1 cellular context compared by ENCODE assay signal in the genomic region with DNA sequence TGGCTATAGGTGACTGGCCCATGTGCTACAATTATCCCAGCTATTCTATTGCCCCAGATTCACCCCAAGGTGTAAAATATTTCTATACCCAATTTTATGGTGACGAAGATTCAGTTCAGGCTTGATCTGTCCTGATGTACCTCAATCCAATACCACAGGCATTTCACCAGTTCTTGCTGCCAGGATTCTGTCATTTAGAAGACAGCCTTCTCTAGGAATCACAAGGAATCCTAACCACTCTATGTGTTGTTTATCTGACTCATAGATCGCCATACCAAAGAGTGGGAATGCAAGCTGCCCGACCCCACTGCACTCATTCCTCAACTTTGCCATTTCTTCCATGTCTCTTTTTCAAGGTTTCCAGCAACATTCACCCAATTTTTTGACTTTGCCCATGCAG.
TF ChIP-seq lines count a peak whose summit lies in the region.

No MANE protein-coding gene starts in this region.

TF ChIP-seq in GM23338, 12 proteins besides CTCF, POLR2A, EP300 and RAD21 (continued from another document):
- TF ChIP-seq, protein P1, sequence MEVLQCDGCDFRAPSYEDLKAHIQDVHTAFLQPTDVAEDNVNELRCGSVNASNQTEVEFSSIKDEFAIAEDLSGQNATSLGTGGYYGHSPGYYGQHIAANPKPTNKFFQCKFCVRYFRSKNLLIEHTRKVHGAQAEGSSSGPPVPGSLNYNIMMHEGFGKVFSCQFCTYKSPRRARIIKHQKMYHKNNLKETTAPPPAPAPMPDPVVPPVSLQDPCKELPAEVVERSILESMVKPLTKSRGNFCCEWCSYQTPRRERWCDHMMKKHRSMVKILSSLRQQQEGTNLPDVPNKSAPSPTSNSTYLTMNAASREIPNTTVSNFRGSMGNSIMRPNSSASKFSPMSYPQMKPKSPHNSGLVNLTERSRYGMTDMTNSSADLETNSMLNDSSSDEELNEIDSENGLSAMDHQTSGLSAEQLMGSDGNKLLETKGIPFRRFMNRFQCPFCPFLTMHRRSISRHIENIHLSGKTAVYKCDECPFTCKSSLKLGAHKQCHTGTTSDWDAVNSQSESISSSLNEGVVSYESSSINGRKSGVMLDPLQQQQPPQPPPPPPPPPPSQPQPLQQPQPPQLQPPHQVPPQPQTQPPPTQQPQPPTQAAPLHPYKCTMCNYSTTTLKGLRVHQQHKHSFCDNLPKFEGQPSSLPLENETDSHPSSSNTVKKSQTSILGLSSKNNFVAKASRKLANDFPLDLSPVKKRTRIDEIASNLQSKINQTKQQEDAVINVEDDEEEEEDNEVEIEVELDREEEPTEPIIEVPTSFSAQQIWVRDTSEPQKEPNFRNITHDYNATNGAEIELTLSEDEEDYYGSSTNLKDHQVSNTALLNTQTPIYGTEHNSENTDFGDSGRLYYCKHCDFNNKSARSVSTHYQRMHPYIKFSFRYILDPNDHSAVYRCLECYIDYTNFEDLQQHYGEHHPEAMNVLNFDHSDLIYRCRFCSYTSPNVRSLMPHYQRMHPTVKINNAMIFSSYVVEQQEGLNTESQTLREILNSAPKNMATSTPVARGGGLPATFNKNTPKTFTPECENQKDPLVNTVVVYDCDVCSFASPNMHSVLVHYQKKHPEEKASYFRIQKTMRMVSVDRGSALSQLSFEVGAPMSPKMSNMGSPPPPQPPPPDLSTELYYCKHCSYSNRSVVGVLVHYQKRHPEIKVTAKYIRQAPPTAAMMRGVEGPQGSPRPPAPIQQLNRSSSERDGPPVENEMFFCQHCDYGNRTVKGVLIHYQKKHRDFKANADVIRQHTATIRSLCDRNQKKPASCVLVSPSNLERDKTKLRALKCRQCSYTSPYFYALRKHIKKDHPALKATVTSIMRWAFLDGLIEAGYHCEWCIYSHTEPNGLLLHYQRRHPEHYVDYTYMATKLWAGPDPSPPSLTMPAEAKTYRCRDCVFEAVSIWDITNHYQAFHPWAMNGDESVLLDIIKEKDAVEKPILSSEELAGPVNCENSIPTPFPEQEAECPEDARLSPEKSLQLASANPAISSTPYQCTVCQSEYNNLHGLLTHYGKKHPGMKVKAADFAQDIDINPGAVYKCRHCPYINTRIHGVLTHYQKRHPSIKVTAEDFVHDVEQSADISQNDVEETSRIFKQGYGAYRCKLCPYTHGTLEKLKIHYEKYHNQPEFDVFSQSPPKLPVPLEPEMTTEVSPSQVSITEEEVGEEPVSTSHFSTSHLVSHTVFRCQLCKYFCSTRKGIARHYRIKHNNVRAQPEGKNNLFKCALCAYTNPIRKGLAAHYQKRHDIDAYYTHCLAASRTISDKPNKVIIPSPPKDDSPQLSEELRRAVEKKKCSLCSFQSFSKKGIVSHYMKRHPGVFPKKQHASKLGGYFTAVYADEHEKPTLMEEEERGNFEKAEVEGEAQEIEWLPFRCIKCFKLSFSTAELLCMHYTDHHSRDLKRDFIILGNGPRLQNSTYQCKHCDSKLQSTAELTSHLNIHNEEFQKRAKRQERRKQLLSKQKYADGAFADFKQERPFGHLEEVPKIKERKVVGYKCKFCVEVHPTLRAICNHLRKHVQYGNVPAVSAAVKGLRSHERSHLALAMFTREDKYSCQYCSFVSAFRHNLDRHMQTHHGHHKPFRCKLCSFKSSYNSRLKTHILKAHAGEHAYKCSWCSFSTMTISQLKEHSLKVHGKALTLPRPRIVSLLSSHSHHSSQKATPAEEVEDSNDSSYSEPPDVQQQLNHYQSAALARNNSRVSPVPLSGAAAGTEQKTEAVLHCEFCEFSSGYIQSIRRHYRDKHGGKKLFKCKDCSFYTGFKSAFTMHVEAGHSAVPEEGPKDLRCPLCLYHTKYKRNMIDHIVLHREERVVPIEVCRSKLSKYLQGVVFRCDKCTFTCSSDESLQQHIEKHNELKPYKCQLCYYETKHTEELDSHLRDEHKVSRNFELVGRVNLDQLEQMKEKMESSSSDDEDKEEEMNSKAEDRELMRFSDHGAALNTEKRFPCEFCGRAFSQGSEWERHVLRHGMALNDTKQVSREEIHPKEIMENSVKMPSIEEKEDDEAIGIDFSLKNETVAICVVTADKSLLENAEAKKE (CRISPR knock-in tag; IDR thresholded peaks at IDR 0.05) = no peak
- TF ChIP-seq EZH2phosphoT487 (IDR thresholded peaks at IDR 0.05; ENCODE audit: unreplicated experiment) (no peak), REST (IDR thresholded peaks at IDR 0.05; ENCODE audit: unreplicated experiment) (no peak), CREB1 (CRISPR knock-in tag; IDR thresholded peaks at IDR 0.05; ENCODE audit: low read depth) (no peak), JUNB (IDR thresholded peaks at IDR 0.05; ENCODE audit: unreplicated experiment) (no peak), ZNF114 (CRISPR knock-in tag; IDR thresholded peaks at IDR 0.05) (no peak), ZNF331 (CRISPR knock-in tag; IDR thresholded peaks at IDR 0.05; ENCODE audit: low read depth) (no peak), STAT1 (IDR thresholded peaks at IDR 0.05; ENCODE audit: unreplicated experiment) (no peak), EZH2 (IDR thresholded peaks at IDR 0.05; ENCODE audit: low read depth, unreplicated experiment) (no peak), ETS1 (IDR thresholded peaks at IDR 0.05) (no peak), NANOG (IDR thresholded peaks at IDR 0.05; ENCODE audit: borderline replicate concordance) (no peak)
TF ChIP-seq in GM23338: peak in this region for 0.
